ENCODE assay signal across 15 cellular contexts in the genomic region with DNA sequence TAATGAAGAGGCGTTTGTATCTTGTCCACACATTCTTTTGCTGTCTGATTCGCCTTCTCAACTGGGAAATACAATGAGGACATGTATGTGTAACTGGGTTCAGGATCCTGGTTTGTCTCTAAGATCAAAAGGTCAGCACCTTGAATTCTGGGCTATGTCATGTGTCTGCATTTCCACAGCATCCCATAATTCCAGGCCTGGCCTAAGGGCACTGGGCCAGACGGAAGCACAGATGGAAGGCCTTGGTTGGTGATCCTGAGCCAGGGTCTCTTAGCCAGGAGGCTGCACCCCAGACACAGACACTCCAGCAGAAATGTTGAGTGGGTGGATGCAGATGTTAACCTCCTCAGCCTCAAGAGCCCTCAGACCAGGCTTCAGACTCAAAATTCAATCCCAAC. TPM values are rescaled to one million over a fixed set of nuclear protein-coding genes. Genes with fewer than 3 reads are reported as not detected.
DNase-seq lines count a peak whose midpoint lies in the region; ATAC-seq and TF ChIP-seq lines count a peak whose summit lies in the region.
"Had no signal": no experiment of that assay in that cellular context is flagged by ENCODE, and none has a peak within 500 bp of the region (broad histone marks: within the 10 kb centered on the region; RNA-seq: fewer than 3 reads in every experiment).

No MANE protein-coding gene starts in this region.

- H3K36me3 Mint-ChIP-seq in CD8-positive, alpha-beta T cell: no peaks in the 10 kb centered on the region
- no peaks in the 10 kb centered on the region for H3K36me3 Mint-ChIP-seq in chondrocyte (ENCODE audit: low read depth)
- H3K36me3 Mint-ChIP-seq in neural crest cell (ENCODE audit: low read depth): no peaks in the 10 kb centered on the region

- no peak overlapping the region for H3K4me3 Mint-ChIP-seq in CD8-positive, alpha-beta T cell
- no peak overlapping the region for H3K4me3 Mint-ChIP-seq in chondrocyte (ENCODE audit: unreplicated experiment)
- no peak overlapping the region for H3K4me3 Mint-ChIP-seq in neural crest cell

- no peaks in the 10 kb centered on the region for H3K9me3 Mint-ChIP-seq in CD8-positive, alpha-beta T cell
- H3K9me3 Mint-ChIP-seq in chondrocyte (ENCODE audit: low read depth): no peaks in the 10 kb centered on the region
- no peaks in the 10 kb centered on the region for H3K9me3 Mint-ChIP-seq in neural crest cell

- POLR2A ChIA-PET in CD8-positive, alpha-beta T cell (lab: Charles Lee): interaction anchor here (1.2 kb wide), 1 partner anchor 9 kb away, joined by 3 read pairs; no protein-coding TSS in a partner anchor

- no peak for DNase-seq in CD8-positive, alpha-beta T cell
- peak; percentile 83 to 95 for DNase-seq in NCI-H524 (lab: John Stamatoyannopoulos, UW)
- no peak for DNase-seq in chondrocyte (ENCODE audit: low spot score)
- DNase-seq in neural crest cell (ENCODE audit: low read depth, low spot score): no peak
- no peak for DNase-seq in pons (ENCODE audit: low spot score)
- DNase-seq in stimulated activated naive CD4-positive, alpha-beta T cell treated with Interleukin-2 at 50 U/mL for 16 hours (lab: John Stamatoyannopoulos, UW): no peak
- DNase-seq in mesenteric fat pad (ENCODE audit: low spot score): no peak
- no peak for DNase-seq in middle frontal gyrus (ENCODE audit: extremely low spot score, low spot score)
- DNase-seq: activated CD8-positive, alpha-beta memory T cell treated with anti-CD3 and anti-CD28 coated beads for 24 hours; activated effector memory CD4-positive, alpha-beta T cell treated with anti-CD3 and anti-CD28 coated beads, Interleukin-2, amount 50 U/mL, for 16 hours; DMS79 treated with DMSO at 0.1 percent for 48 hours; NCI-H187; NCI-H510A had no signal

- intact Hi-C loops in CD8-positive, alpha-beta T cell (cut with DNase I, micrococcal nuclease): no loop called here

- H3K27ac Mint-ChIP-seq in CD8-positive, alpha-beta T cell: peak overlapping the region; percentile 4
- peak overlapping the region; percentile 49 for H3K27ac Mint-ChIP-seq in chondrocyte (ENCODE audit: unreplicated experiment)
- H3K27ac Mint-ChIP-seq in neural crest cell (ENCODE audit: unreplicated experiment): peak overlapping the region; percentile 2

- H3K4me1 ChIP-seq in CD8-positive, alpha-beta T cell (ENCODE audit: insufficient read depth, low read length): peaks cover 34% of the 10 kb centered on the region

- no peak for ATAC-seq in CD8-positive, alpha-beta T cell

- no peaks in the 10 kb centered on the region for H3K36me3 ChIP-seq in CD8-positive, alpha-beta T cell (ENCODE audit: insufficient read depth, low read length)
- H3K36me3 ChIP-seq: BLaER1 had no signal

- H3K4me3 ChIP-seq in CD8-positive, alpha-beta T cell (ENCODE audit: low read depth, low read length): no peak overlapping the region
- H3K4me3 ChIP-seq: BLaER1 had no signal

- H3K9me3 ChIP-seq in CD8-positive, alpha-beta T cell (ENCODE audit: low read length): no peaks in the 10 kb centered on the region
- H3K9me3 ChIP-seq: BLaER1 had no signal

- CTCF ChIA-PET in CD8-positive, alpha-beta T cell (lab: Charles Lee): no interaction called here

- no peaks in the 10 kb centered on the region for H3K27me3 Mint-ChIP-seq in CD8-positive, alpha-beta T cell (ENCODE audit: low read depth)
- H3K27me3 Mint-ChIP-seq in chondrocyte (ENCODE audit: low read depth): no peaks in the 10 kb centered on the region
- H3K27me3 Mint-ChIP-seq in neural crest cell (ENCODE audit: low read depth): no peaks in the 10 kb centered on the region

- TF ChIP-seq CTCF in CD8-positive, alpha-beta T cell (IDR thresholded peaks at IDR 0.05): no peak
- TF ChIP-seq CTCF in chondrocyte (IDR thresholded peaks at IDR 0.05): no peak
- TF ChIP-seq CTCF in neural crest cell (conservative IDR thresholded peaks at IDR 0.05): no peak

- no peaks in the 10 kb centered on the region for H3K27me3 ChIP-seq in CD8-positive, alpha-beta T cell (ENCODE audit: insufficient read depth, low read length)
- H3K27me3 ChIP-seq: BLaER1 had no signal

- peaks cover 46% of the 10 kb centered on the region for H3K4me1 Mint-ChIP-seq in CD8-positive, alpha-beta T cell (ENCODE audit: low read depth)
- H3K4me1 Mint-ChIP-seq in chondrocyte (ENCODE audit: low read depth) (peaks cover 25% of the 10 kb centered on the region), neural crest cell (peaks cover 25% of the 10 kb centered on the region)

- no peak overlapping the region for H3K27ac ChIP-seq in CD8-positive, alpha-beta T cell (ENCODE audit: low read depth, low read length)
- H3K27ac ChIP-seq: BLaER1, VCaP had no signal

RNA-seq across cellular contexts. Expression of a gene that starts 23.7 kb away (rescaled TPM):
- total RNA-seq in CD8-positive, alpha-beta T cell: 100 to 1,000 TPM; 275 to 296 TPM
- 54.0 to 86.1 TPM (median 59.0 TPM) in 3 replicates for total RNA-seq in chondrocyte
- 57.4 and 60.9 TPM in 2 replicates for total RNA-seq in neural crest cell
- 93.7 TPM for total RNA-seq in mesenteric fat pad

Comparison
In these comparisons a context has a peak if more than half of its experiments do, and no peak if none do; other contexts are left out.
1. DNase-seq: peak in NCI-H524 (2 of 2); none in CD8-positive, alpha-beta T cell (0 of 7), chondrocyte (single experiment), neural crest cell (single experiment), pons (single experiment), stimulated activated naive CD4-positive, alpha-beta T cell treated with Interleukin-2 at 50 U/mL for 16 hours (single experiment), mesenteric fat pad (single experiment) and middle frontal gyrus (single experiment).
2. Peak in every context shown above with its lines, with median percentiles within 50 percentile points of each other: H3K27ac Mint-ChIP-seq.